16 cellular contexts compared by ENCODE assay signal in genomic region chr4:73816814-73817213, GRCh38. TPM values are rescaled to one million over a fixed set of nuclear protein-coding genes. Genes with fewer than 3 reads are reported as not detected.
DNase-seq lines count a peak whose midpoint lies in the region; ATAC-seq and TF ChIP-seq lines count a peak whose summit lies in the region.
"Had no signal": no experiment of that assay in that cellular context is flagged by ENCODE, and none has a peak within 500 bp of the region (broad histone marks: within the 10 kb centered on the region; RNA-seq: fewer than 3 reads in every experiment).

No MANE protein-coding gene starts in this region.

- in situ Hi-C loops in G401 (cut with HindIII; ENCODE audit: low sequenced_read_pairs): no loop called here

- no peak overlapping the region for H3K27ac ChIP-seq in left ventricle myocardium inferior (replicated peaks)
- H3K27ac ChIP-seq in foreskin keratinocyte: peak overlapping the region; percentile 87

- no peaks in the 10 kb centered on the region for H3K36me3 ChIP-seq in left ventricle myocardium inferior

- DNase-seq in Right ventricle myocardium superior (no peak), left ventricle myocardium inferior (no peak), SHP77 treated with DMSO at 0.1 percent for 48 hours (lab: John Stamatoyannopoulos, UW) (peak; percentile 28), foreskin keratinocyte (peak; percentile 91 to 95), G401 (ENCODE audit: low spot score) (no peak), NCI-H82 (lab: John Stamatoyannopoulos, UW) (no peak)
- DNase-seq: activated CD4-positive, alpha-beta T cell treated with anti-CD3 and anti-CD28 coated beads, Interleukin-2, amount 50 U/mL, for 4 hours; AML-193; hippocampal formation; NCI-H187 treated with DMSO at 0.1 percent for 48 hours; stimulated activated CD4-positive, alpha-beta T cell treated with anti-CD3 and anti-CD28 coated beads, Interleukin-4, amount 100 ng/mL, for 1 hour; trophoblast cell had no signal

- intact Hi-C loops in Right ventricle myocardium superior (cut with DNase I): no loop called here
- intact Hi-C loops in left ventricle myocardium inferior (cut with micrococcal nuclease): no loop called here

- H3K27me3 ChIP-seq in left ventricle myocardium inferior (ENCODE audit: low read depth) (no peaks in the 10 kb centered on the region), foreskin keratinocyte (no peaks in the 10 kb centered on the region)

- TF ChIP-seq CTCF in left ventricle myocardium inferior (IDR thresholded peaks at IDR 0.05; ENCODE audit: borderline replicate concordance): no peak
- TF ChIP-seq CTCF in foreskin keratinocyte (conservative IDR thresholded peaks at IDR 0.05): no peak

- ATAC-seq in Right ventricle myocardium superior (ENCODE audit: poor library complexity) (peak; percentile 89), foreskin keratinocyte (peak; percentile 92), HG03045 (IDR thresholded peaks at IDR 0.05; ENCODE audit: unreplicated experiment) (no peak), GM21390 (IDR thresholded peaks at IDR 0.05; ENCODE audit: unreplicated experiment) (no peak)
- ATAC-seq: GM12878; naive thymus-derived CD8-positive, alpha-beta T cell had no signal

- H3K4me3 ChIP-seq in left ventricle myocardium inferior: no peak overlapping the region
- H3K4me3 ChIP-seq: GM12878 had no signal

- H3K4me1 ChIP-seq in left ventricle myocardium inferior (no peaks in the 10 kb centered on the region), foreskin keratinocyte (peaks cover 28% of the 10 kb centered on the region)

- no peaks in the 10 kb centered on the region for H3K9me3 ChIP-seq in left ventricle myocardium inferior (replicated peaks)

RNA-seq across cellular contexts. Expression of gene CXCL6, which starts 19.7 kb away (rescaled TPM):
- total RNA-seq in Right ventricle myocardium superior (not detected), left ventricle myocardium inferior (not detected), foreskin keratinocyte (0.82 and 0.85 TPM in 2 replicates)
- polyA plus RNA-seq in foreskin keratinocyte: 0.79 and 0.86 TPM in 2 replicates
- not detected in 2 replicates for total RNA-seq in G401 (2014; rRNA removed; shearing (Covaris generic))
- total RNA-seq: GM12878; naive thymus-derived CD8-positive, alpha-beta T cell had no signal
- polyA plus RNA-seq: GM12878; naive thymus-derived CD8-positive, alpha-beta T cell had no signal

RNA-seq across cellular contexts. Expression of gene PF4V1, which starts 36.3 kb away (rescaled TPM):
- not detected for total RNA-seq in Right ventricle myocardium superior
- not detected for total RNA-seq in left ventricle myocardium inferior
- total RNA-seq in foreskin keratinocyte: not detected in 2 replicates
- not detected in 2 replicates for polyA plus RNA-seq in foreskin keratinocyte
- total RNA-seq in G401 (2014; rRNA removed; shearing (Covaris generic)): not detected in 2 replicates
- total RNA-seq: GM12878; naive thymus-derived CD8-positive, alpha-beta T cell had no signal
- polyA plus RNA-seq: GM12878; naive thymus-derived CD8-positive, alpha-beta T cell had no signal

RNA-seq across cellular contexts. Expression of gene CXCL1, which starts 52.4 kb away (rescaled TPM):
- total RNA-seq in Right ventricle myocardium superior (0.81 TPM), left ventricle myocardium inferior (0.55 TPM), foreskin keratinocyte (27.5 and 36.3 TPM in 2 replicates)
- polyA plus RNA-seq in foreskin keratinocyte: 29.4 and 42.3 TPM in 2 replicates
- not detected in 2 replicates for total RNA-seq in G401 (2014; rRNA removed; shearing (Covaris generic))
- total RNA-seq: GM12878; naive thymus-derived CD8-positive, alpha-beta T cell had no signal
- polyA plus RNA-seq: GM12878; naive thymus-derived CD8-positive, alpha-beta T cell had no signal

Comparison
In these comparisons a context has a peak if more than half of its experiments do, and no peak if none do; other contexts are left out.
1. ATAC-seq: peak in Right ventricle myocardium superior (single experiment) and foreskin keratinocyte (single experiment); none in HG03045 (single experiment) and GM21390 (single experiment).
2. DNase-seq: peak in SHP77 treated with DMSO at 0.1 percent for 48 hours (single experiment) and foreskin keratinocyte (2 of 2); none in Right ventricle myocardium superior (single experiment), left ventricle myocardium inferior (single experiment), G401 (single experiment) and NCI-H82 (single experiment).
3. RNA of gene CXCL1, which starts 52.4 kb away (total RNA-seq): 27.5 to 36.3 TPM in foreskin keratinocyte; 0.81 TPM in Right ventricle myocardium superior (single experiment), 0.55 TPM in left ventricle myocardium inferior (single experiment) and not detected in G401; every median in the first group is over 10 times any median in the second.